8 cellular contexts compared by ENCODE assay signal in genomic region chr19:33905937-33906577, GRCh38.
DNase-seq lines count a peak whose midpoint lies in the region; ATAC-seq and TF ChIP-seq lines count a peak whose summit lies in the region.

No MANE protein-coding gene starts in this region.

- peak overlapping the region in 8 of 10 donors; percentile 57 to 78 (median 70) for H3K4me3 Mint-ChIP-seq in naive thymus-derived CD8-positive, alpha-beta T cell

- H3K4me1 Mint-ChIP-seq in naive thymus-derived CD8-positive, alpha-beta T cell = peaks cover 2 to 11% (median 6%) of the 10 kb centered on the region in 4 donors

- H3K36me3 Mint-ChIP-seq in naive thymus-derived CD8-positive, alpha-beta T cell = peaks cover 0 to 5% (median 0%) of the 10 kb centered on the region in 3 donors

- ATAC-seq in naive thymus-derived CD8-positive, alpha-beta T cell = no peak
- ATAC-seq in GM18498 (IDR thresholded peaks at IDR 0.05; ENCODE audit: unreplicated experiment) (no peak), GM18858 (IDR thresholded peaks at IDR 0.05; ENCODE audit: unreplicated experiment) (no peak)

- POLR2A ChIA-PET in naive thymus-derived CD8-positive, alpha-beta T cell (lab: Charles Lee) = no interaction called here

- peaks cover 0 to 8% (median 0%) of the 10 kb centered on the region in 4 donors for H3K9me3 ChIP-seq in Peyer's patch

- H3K36me3 ChIP-seq in Peyer's patch = no peaks in the 10 kb centered on the region

- H3K27me3 Mint-ChIP-seq in naive thymus-derived CD8-positive, alpha-beta T cell = peaks cover 33 to 69% (median 44%) of the 10 kb centered on the region in 5 donors

- H3K27ac ChIP-seq in Peyer's patch = peak overlapping the region; percentile 31 to 72 (median 52)

- H3K27ac Mint-ChIP-seq in naive thymus-derived CD8-positive, alpha-beta T cell = peak overlapping the region in 1 of 10 donors; percentile 40

- H3K4me1 ChIP-seq in Peyer's patch = peaks cover 0 to 18% (median 8%) of the 10 kb centered on the region in 4 donors

- no peak for TF ChIP-seq POLR2A in Peyer's patch (IDR thresholded peaks at IDR 0.05)

- TF ChIP-seq CTCF in AG10803 (conservative IDR thresholded peaks at IDR 0.05; ENCODE audit: low read length) = no peak
- TF ChIP-seq CTCF in Peyer's patch (IDR thresholded peaks at IDR 0.05) = no peak

- peak; percentile 5 for DNase-seq in AG10803 (ENCODE audit: low read depth)
- DNase-seq in Peyer's patch = peak in 2 of 3 donors; percentile 74 to 75
- DNase-seq in fibroblast of gingiva (ENCODE audit: low read depth) = peak; percentile 25
- DNase-seq in naive thymus-derived CD8-positive, alpha-beta T cell = no peak
- no peak for DNase-seq in NCI-H1930 (lab: John Stamatoyannopoulos, UW)
- no peak for DNase-seq in hippocampal formation (lab: John Stamatoyannopoulos, UW)

- peaks cover 0 to 5% of the 10 kb centered on the region in 2 donors for H3K27me3 ChIP-seq in Peyer's patch

- H3K4me3 ChIP-seq in AG10803 (ENCODE audit: low read length) (peak overlapping the region; percentile 38), Peyer's patch (peak overlapping the region; percentile 28 to 57 (median 50))

- peaks cover 0 to 6% (median 0%) of the 10 kb centered on the region in 9 donors for H3K9me3 Mint-ChIP-seq in naive thymus-derived CD8-positive, alpha-beta T cell

Comparison
In these comparisons a context has a peak if more than half of its experiments do, and no peak if none do; other contexts are left out.
1. DNase-seq: peak in AG10803 (single experiment), Peyer's patch (2 of 3) and fibroblast of gingiva (single experiment); none in naive thymus-derived CD8-positive, alpha-beta T cell (0 of 10), NCI-H1930 (0 of 2) and hippocampal formation (0 of 2).